Comparison of ENCODE assay signal across 10 cellular contexts in genomic region chr3:134359121-134360010, GRCh38. TPM values are rescaled to one million over a fixed set of nuclear protein-coding genes. Genes with fewer than 3 reads are reported as not detected.
DNase-seq lines count a peak whose midpoint lies in the region; ATAC-seq, FAIRE-seq and TF ChIP-seq lines count a peak whose summit lies in the region.
"Had no signal": no experiment of that assay in that cellular context is flagged by ENCODE, and none has a peak within 500 bp of the region (broad histone marks: within the 10 kb centered on the region; RNA-seq: fewer than 3 reads in every experiment).

No MANE protein-coding gene starts in this region.

- H3K36me3 ChIP-seq in H1 (ENCODE audit: control insufficient read depth in 2 of 4, insufficient read depth in 4 of 4, low read length in 3 of 4), result peaks cover 48 to 94% (median 69%) of the 10 kb centered on the region in 4 experiments
- H3K36me3 ChIP-seq in mesodermal cell (ENCODE audit: control insufficient read depth, insufficient read depth, low read length), result peaks cover 94% of the 10 kb centered on the region
- peaks cover 76 to 90% of the 10 kb centered on the region in 2 donors for H3K36me3 ChIP-seq in thyroid gland

- no peaks in the 10 kb centered on the region; a peak in 1 of 7 replicates for H3K27me3 ChIP-seq in H1 (replicated peaks in 1 of 4; ENCODE audit: control insufficient read depth in 3 of 4, extremely low read depth in 1 of 4, insufficient read depth in 3 of 4, low read length in 3 of 4)
- no peaks in the 10 kb centered on the region for H3K27me3 ChIP-seq in thyroid gland

- H2AK5ac ChIP-seq in H1 (ENCODE audit: low read depth, low read length), result 0 out of 2 replicates have a peak overlapping the region, but pooled peaks have one; percentile 68

- no peak overlapping the region for H3K56ac ChIP-seq in H1 (replicated peaks; ENCODE audit: insufficient read length, low read depth, low read length)

- H3K4me1 ChIP-seq in H1 (replicated peaks in 1 of 4; ENCODE audit: control insufficient read depth in 3 of 4, insufficient read depth in 4 of 4, low read length in 3 of 4) (peaks cover 10 to 23% (median 16%) of the 10 kb centered on the region in 4 experiments), mesodermal cell (ENCODE audit: control insufficient read depth, insufficient read depth, low read length, poor library complexity, severe bottlenecking) (peaks cover 84% of the 10 kb centered on the region), thyroid gland (peaks cover 33 to 87% of the 10 kb centered on the region in 2 donors)

- peaks cover 18% of the 10 kb centered on the region for H3K27me3 Mint-ChIP-seq in stimulated activated memory B cell treated with anti-CD40 and anti-IgM and Interleukin-4, amounts not matched to agents 10 μg/mL and 1 μg/mL and 100 μg/mL, for 72 hours

- H3K9me3 ChIP-seq in H1 (ENCODE audit: insufficient read depth in 2 of 2, low read depth in 1 of 2, low read length in 1 of 2) (no peaks in the 10 kb centered on the region), mesodermal cell (ENCODE audit: control insufficient read depth, low read length) (no peaks in the 10 kb centered on the region), thyroid gland (no peaks in the 10 kb centered on the region)

- no peak overlapping the region for H3K9ac ChIP-seq in H1 (replicated peaks in 1 of 4; ENCODE audit: extremely low read depth in 1 of 4, low read depth in 3 of 4, low read length in 3 of 4)

- intact Hi-C loops in thyroid gland (cut with DNase I), result no loop called here

- no peak overlapping the region for H3K4ac ChIP-seq in H1 (replicated peaks; ENCODE audit: insufficient read length, low read depth, low read length)

- H3K4me2 ChIP-seq in H1 (ENCODE audit: insufficient read depth in 1 of 2, low read depth in 2 of 2, low read length in 2 of 2), result no peak overlapping the region

- no peaks in the 10 kb centered on the region; the same call in 1 of the 2 replicates for H3K23me2 ChIP-seq in H1 (ENCODE audit: low read depth, low read length)

- peaks cover 3% of the 10 kb centered on the region for H3K4me1 Mint-ChIP-seq in stimulated activated memory B cell treated with anti-CD40 and anti-IgM and Interleukin-4, amounts not matched to agents 10 μg/mL and 1 μg/mL and 100 μg/mL, for 72 hours

- H4K8ac ChIP-seq in H1 (ENCODE audit: extremely low read depth, insufficient read depth, low read length), result no peak overlapping the region

- WGBS in H1 (ENCODE audit: extremely low coverage in 1 of 2, insufficient coverage in 1 of 2, insufficient read length in 1 of 2, insufficient replicate concordance in 2 of 2, low coverage in 1 of 2, low lambda C conversion rate in 2 of 2, missing lambda C conversion rate in 1 of 2), 2 experiments, result 89% methylated on average over 13 of the region's 13 CpGs; no CpG with 5 or more reads in 1 of the 2 experiments
- whole genome bisulfite sequencing in mesodermal cell (ENCODE audit: insufficient coverage in 2 of 2), 2 experiments, result 97 to 99% methylated on average over 13 of the region's 13 CpGs
- WGBS in thyroid gland, 2 donors, result 90 to 92% methylated on average over 9 to 13 of the region's 13 CpGs

- FAIRE-seq in H1 (lab: Jason Lieb, UNC), result no peak

- H3K79me2 ChIP-seq in H1 (ENCODE audit: control insufficient read depth in 1 of 2, insufficient read depth in 2 of 2, low read length in 2 of 2), result no peaks in the 10 kb centered on the region

- H3K4me3 ChIP-seq in H1 (ENCODE audit: extremely low read depth in 1 of 4, insufficient read depth in 2 of 4, low read depth in 3 of 4, low read length in 4 of 4) (no peak overlapping the region), mesodermal cell (ENCODE audit: extremely low read depth, insufficient read depth, low read length, poor library complexity, severe bottlenecking) (no peak overlapping the region), thyroid gland (replicated peaks in 1 of 3) (peak overlapping the region in 1 of 3 donors; percentile 2)

- H3K14ac ChIP-seq in H1 (ENCODE audit: insufficient read length), result no peak overlapping the region

- H3K9me3 Mint-ChIP-seq in stimulated activated memory B cell treated with anti-CD40 and anti-IgM and Interleukin-4, amounts not matched to agents 10 μg/mL and 1 μg/mL and 100 μg/mL, for 72 hours, result no peaks in the 10 kb centered on the region

- no peak overlapping the region for H2AFZ ChIP-seq in H1 (ENCODE audit: low read length)

- no peaks in the 10 kb centered on the region for H3K36me3 Mint-ChIP-seq in stimulated activated memory B cell treated with anti-CD40 and anti-IgM and Interleukin-4, amounts not matched to agents 10 μg/mL and 1 μg/mL and 100 μg/mL, for 72 hours

- H3K4me3 Mint-ChIP-seq in stimulated activated memory B cell treated with anti-CD40 and anti-IgM and Interleukin-4, amounts not matched to agents 10 μg/mL and 1 μg/mL and 100 μg/mL, for 72 hours, result no peak overlapping the region

- POLR2A ChIA-PET in H1 (lab: Charles Lee; ENCODE audit: partially characterized antibody), result interaction anchor here (0.8 to 45.2 kb wide), 4 partner anchors 6 to 127 kb away, joined by 4 to 1731 read pairs (median 1268); partner anchors contain the start of genes AMOTL2, ANAPC13 and CEP63

- H4K91ac ChIP-seq in H1 (replicated peaks; ENCODE audit: insufficient read length, low read length), result no peak overlapping the region

- H4K20me1 ChIP-seq in H1 (replicated peaks in 1 of 2; ENCODE audit: control insufficient read depth in 1 of 2, insufficient read depth in 2 of 2, low read length in 2 of 2), result peaks cover 1 to 14% of the 10 kb centered on the region in 2 experiments

- H2BK12ac ChIP-seq in H1 (ENCODE audit: low read depth, low read length), result no peak overlapping the region

- TF ChIP-seq EP300 in H1 (IDR thresholded peaks at IDR 0.05; ENCODE audit: borderline replicate concordance in 1 of 2, low read depth in 2 of 2, low read length in 2 of 2), result no peak

- CTCF ChIA-PET in H1 (lab: Charles Lee; ENCODE audit: partially characterized antibody), result interaction anchor here (0.7 to 13.1 kb wide), 15 partner anchors 14 to 122 kb away, joined by 3 to 144 read pairs (median 7); partner anchors contain the start of gene AMOTL2

- no peak overlapping the region for H2BK120ac ChIP-seq in H1 (replicated peaks; ENCODE audit: low read depth, low read length)

- ATAC-seq in HG02623 (IDR thresholded peaks at IDR 0.05; ENCODE audit: unreplicated experiment), result no peak
- no peak for ATAC-seq in stimulated activated memory B cell treated with anti-CD40 and anti-IgM and Interleukin-4, amounts not matched to agents 10 μg/mL and 1 μg/mL and 100 μg/mL, for 72 hours

- TF ChIP-seq POLR2A in H1 (IDR thresholded peaks at IDR 0.05; ENCODE audit: control extremely low read depth in 1 of 2, low read depth in 2 of 2, low read length in 2 of 2) (no peak; a peak in 1 of 3 replicates), thyroid gland (IDR thresholded peaks at IDR 0.05) (no peak)

- H3K23ac ChIP-seq in H1 (ENCODE audit: insufficient read length), result no peak overlapping the region

- H3K27ac Mint-ChIP-seq in stimulated activated memory B cell treated with anti-CD40 and anti-IgM and Interleukin-4, amounts not matched to agents 10 μg/mL and 1 μg/mL and 100 μg/mL, for 72 hours, result no peak overlapping the region

- no peak overlapping the region for H2BK15ac ChIP-seq in H1 (ENCODE audit: low read length)

- TF ChIP-seq RAD21 in H1 (IDR thresholded peaks at IDR 0.05 in 1 of 2, conservative IDR thresholded peaks at IDR 0.05 in 1 of 2; ENCODE audit: low read depth in 2 of 2, low read length in 2 of 2), result no peak

- H3K18ac ChIP-seq in H1 (ENCODE audit: extremely low read depth, low read length), result no peak overlapping the region

- H3K79me1 ChIP-seq in H1 (ENCODE audit: low read depth, low read length), result peaks cover 7% of the 10 kb centered on the region; the same call in 1 of the 2 replicates

- H2BK5ac ChIP-seq in H1 (ENCODE audit: low read depth, low read length), result no peak overlapping the region; the same call in 1 of the 2 replicates

- H2BK20ac ChIP-seq in H1 (ENCODE audit: low read length), result no peak overlapping the region

- DNase-seq in NCI-H1694 treated with DMSO at 0.1 percent for 48 hours (lab: John Stamatoyannopoulos, UW) (peak; percentile 62), H1 (ENCODE audit: low read depth in 1 of 2, low spot score in 2 of 2) (no peak), thyroid gland (peak in 1 of 2 donors; percentile 4)
- no peak for DNase-seq in activated CD4-positive, alpha-beta T cell treated with anti-CD3 and anti-CD28 coated beads for 1 hour
- DNase-seq: activated CD4-positive, alpha-beta T cell treated with anti-CD3 and anti-CD28 coated beads, Interleukin-2, amount 50 U/mL, for 4 hours; DMS79 treated with DMSO at 0.1 percent for 48 hours; foreskin melanocyte had no signal

- H3K27ac ChIP-seq in H1 (ENCODE audit: low read depth, low read length) (0 out of 2 replicates have a peak overlapping the region, but pooled peaks have one; percentile 15), mesodermal cell (ENCODE audit: low read depth, low read length, severe bottlenecking) (peak overlapping the region; percentile 99), thyroid gland (peak overlapping the region; percentile 37 to 100 (median 100))

- TF ChIP-seq CTCF in H1 (IDR thresholded peaks at IDR 0.05; ENCODE audit: control extremely low read depth in 1 of 3, insufficient read depth in 1 of 3, low read depth in 1 of 3, low read length in 3 of 3) (no peak), thyroid gland (IDR thresholded peaks at IDR 0.05) (no peak)

- no peak overlapping the region for H4K5ac ChIP-seq in H1 (ENCODE audit: insufficient read length, low read depth, low read length)

TF ChIP-seq in H1, 55 proteins besides CTCF, POLR2A, EP300 and RAD21 (continues in another document):
- TF ChIP-seq MAFK (IDR thresholded peaks at IDR 0.05; ENCODE audit: low read depth, low read length) (no peak), ZNF274 (IDR thresholded peaks at IDR 0.05; ENCODE audit: borderline replicate concordance, extremely low read depth, low read length) (no peak), SP4 (IDR thresholded peaks at IDR 0.05; ENCODE audit: low read length) (no peak), SIX5 (IDR thresholded peaks at IDR 0.05; ENCODE audit: low read depth, low read length) (no peak), BCL11A (IDR thresholded peaks at IDR 0.05; ENCODE audit: low read depth in 2 of 2, low read length in 2 of 2) (no peak)

RNA-seq across cellular contexts. Expression of gene AMOTL2, which starts 14.9 kb away (rescaled TPM):
- 60.3 and 63.7 TPM in 2 replicates for total RNA-seq in H1 (2021; fragmentation: NEBNext Ultra II Directional; extraction: Animal tissue kit (Norgen Biotek cat#: 25700))
- 19.0 and 33.5 TPM in 2 replicates for polyA plus RNA-seq in H1 (2011; rRNA removed)
- polyA plus RNA-seq in H1 (2011; cell fraction: cytosol; rRNA removed), result 31.5 TPM
- 61.9 TPM for polyA plus RNA-seq in H1 (2011; cell fraction: nucleus; rRNA removed)
- 19.2 to 24.1 TPM (median 20.7 TPM) in 4 replicates for polyA plus RNA-seq in H1 (2012, experiment 1 of 2)
- polyA plus RNA-seq in H1 (2012, experiment 2 of 2), result 17.1 TPM
- polyA plus RNA-seq in H1 (2013, experiment 1 of 2), result 18.6 TPM
- 17.2 TPM for polyA plus RNA-seq in H1 (2013, experiment 2 of 2)
- 34.9 and 37.0 TPM in 2 replicates for polyA minus RNA-seq in H1 (2011; rRNA and poly(A)+ RNA removed)
- 31.9 TPM for polyA minus RNA-seq in H1 (2011; cell fraction: cytosol; rRNA and poly(A)+ RNA removed)
- polyA minus RNA-seq in H1 (2011; cell fraction: nucleus; rRNA and poly(A)+ RNA removed), result 103 TPM
- 59.7 TPM for polyA plus RNA-seq in mesodermal cell (2013, experiment 1 of 2)
- 50.8 TPM for polyA plus RNA-seq in mesodermal cell (2013, experiment 2 of 2)
- 100 to 1,000 TPM in 3 of 4 donors, 10 to 100 TPM in 1; 76.0 to 149 (median 117) TPM for total RNA-seq in thyroid gland

Comparison
In these comparisons a context has a peak if more than half of its experiments do, and no peak if none do; other contexts are left out.
1. H3K27ac ChIP-seq: peak in every context shown above with its lines; median percentile 100 in thyroid gland; 99 in mesodermal cell; 15 in H1.